1 cellular context compared by ENCODE assay signal in genomic region chr17:7394452-7395191, GRCh38.
TF ChIP-seq lines count a peak whose summit lies in the region.

Gene PLSCR3 (minus strand): TSS chr17:7394525. CDS start chr17:7394110, 415 bp downstream.

TF ChIP-seq in HepG2, 621 proteins besides CTCF, POLR2A, EP300 and RAD21 (continued from another document and continues in another):
- no peak for TF ChIP-seq NFAT5 (CRISPR knock-in tag; IDR thresholded peaks at IDR 0.05)
- no peak for TF ChIP-seq TBP (CRISPR knock-in tag; IDR thresholded peaks at IDR 0.05)
- TF ChIP-seq ONECUT2 (CRISPR knock-in tag; IDR thresholded peaks at IDR 0.05): no peak
- TF ChIP-seq ZNF572 (CRISPR knock-in tag; IDR thresholded peaks at IDR 0.05): peak; percentile 74; the same call in 1 of the 2 replicates
- TF ChIP-seq CBFB (CRISPR knock-in tag; IDR thresholded peaks at IDR 0.05): 0 out of 2 replicates have a peak, but pooled peaks have one; percentile 25
- TF ChIP-seq RFX1 (IDR thresholded peaks at IDR 0.05): no peak
- no peak for TF ChIP-seq ZNF383 (CRISPR knock-in tag; IDR thresholded peaks at IDR 0.05; ENCODE audit: borderline replicate concordance)
- peak; percentile 84 for TF ChIP-seq GABPB1 (CRISPR knock-in tag; IDR thresholded peaks at IDR 0.05)
- no peak for TF ChIP-seq FLYWCH1 (CRISPR knock-in tag; IDR thresholded peaks at IDR 0.05)
- no peak for TF ChIP-seq ZNF484 (CRISPR knock-in tag; IDR thresholded peaks at IDR 0.05; ENCODE audit: borderline replicate concordance, low read depth)
- TF ChIP-seq ZNF784 (CRISPR knock-in tag; IDR thresholded peaks at IDR 0.05; ENCODE audit: borderline replicate concordance): peak; percentile 58; the same call in 1 of the 2 replicates
- TF ChIP-seq CHCHD3 (CRISPR knock-in tag; IDR thresholded peaks at IDR 0.05): no peak; the same call in 1 of the 2 replicates
- TF ChIP-seq ZXDC (CRISPR knock-in tag; IDR thresholded peaks at IDR 0.05): peak; percentile 67; the same call in 1 of the 2 replicates
- TF ChIP-seq CEBPB (IDR thresholded peaks at IDR 0.05; ENCODE audit: borderline replicate concordance, low read depth, low read length): peak; percentile 6; the same call in 1 of the 2 replicates
- no peak for TF ChIP-seq GATA4 (IDR thresholded peaks at IDR 0.05; ENCODE audit: borderline replicate concordance, low read depth)
- peak; percentile 73; the same call in 1 of the 2 replicates for TF ChIP-seq ZNF547 (CRISPR knock-in tag; IDR thresholded peaks at IDR 0.05)
- TF ChIP-seq GLI4 (CRISPR knock-in tag; IDR thresholded peaks at IDR 0.05; ENCODE audit: borderline replicate concordance): no peak
- TF ChIP-seq TMF1 (CRISPR knock-in tag; IDR thresholded peaks at IDR 0.05; ENCODE audit: low read depth): peak; percentile 68
- TF ChIP-seq NFE2 (CRISPR knock-in tag; IDR thresholded peaks at IDR 0.05): no peak
- TF ChIP-seq SNAI1 (CRISPR knock-in tag; IDR thresholded peaks at IDR 0.05; ENCODE audit: borderline replicate concordance): no peak
- TF ChIP-seq ARNT2 (CRISPR knock-in tag; IDR thresholded peaks at IDR 0.05; ENCODE audit: low read depth): peak; percentile 85
- TF ChIP-seq ZNF276 (CRISPR knock-in tag; IDR thresholded peaks at IDR 0.05; ENCODE audit: low read depth): no peak
- peak; percentile 37; the same call in 1 of the 2 replicates for TF ChIP-seq THRA (CRISPR knock-in tag; IDR thresholded peaks at IDR 0.05; ENCODE audit: borderline replicate concordance)
- TF ChIP-seq GRHL1 (CRISPR knock-in tag; conservative IDR thresholded peaks at IDR 0.05): no peak
- TF ChIP-seq NFKB2 (CRISPR knock-in tag; IDR thresholded peaks at IDR 0.05; ENCODE audit: borderline replicate concordance): peak; percentile 74; the same call in 1 of the 2 replicates
- TF ChIP-seq KLF11 (CRISPR knock-in tag; IDR thresholded peaks at IDR 0.05): no peak
- TF ChIP-seq HMGA1 (CRISPR knock-in tag; conservative IDR thresholded peaks at IDR 0.05): no peak
- no peak for TF ChIP-seq ZBTB3 (CRISPR knock-in tag; IDR thresholded peaks at IDR 0.05; ENCODE audit: borderline replicate concordance, low read depth)
- no peak for TF ChIP-seq ZNF317 (CRISPR knock-in tag; IDR thresholded peaks at IDR 0.05)
- no peak; the same call in 1 of the 2 replicates for TF ChIP-seq ZNF605 (CRISPR knock-in tag; IDR thresholded peaks at IDR 0.05)
- TF ChIP-seq ZSCAN21 (CRISPR knock-in tag; IDR thresholded peaks at IDR 0.05; ENCODE audit: borderline replicate concordance): no peak
- no peak for TF ChIP-seq ZMAT3 (CRISPR knock-in tag; conservative IDR thresholded peaks at IDR 0.05)
- no peak for TF ChIP-seq ZNF746 (CRISPR knock-in tag; IDR thresholded peaks at IDR 0.05)
- TF ChIP-seq ZBTB37 (CRISPR knock-in tag; IDR thresholded peaks at IDR 0.05): no peak
- TF ChIP-seq NFE2L1 (CRISPR knock-in tag; IDR thresholded peaks at IDR 0.05; ENCODE audit: borderline replicate concordance): peak; percentile 42; the same call in 1 of the 2 replicates
- no peak for TF ChIP-seq ZNF20 (CRISPR knock-in tag; IDR thresholded peaks at IDR 0.05)
- no peak; the same call in 1 of the 2 replicates for TF ChIP-seq EEA1 (CRISPR knock-in tag; IDR thresholded peaks at IDR 0.05; ENCODE audit: borderline replicate concordance)
- TF ChIP-seq TCF12 (IDR thresholded peaks at IDR 0.05): no peak
- no peak for TF ChIP-seq TCF12 (CRISPR knock-in tag; IDR thresholded peaks at IDR 0.05)
- peak; percentile 56 for TF ChIP-seq SNAPC2 (CRISPR knock-in tag; IDR thresholded peaks at IDR 0.05)
- 0 out of 2 replicates have a peak, but pooled peaks have one; percentile 33 for TF ChIP-seq TARDBP (CRISPR knock-in tag; IDR thresholded peaks at IDR 0.05)
- peak; percentile 34 for TF ChIP-seq MYPOP (CRISPR knock-in tag; IDR thresholded peaks at IDR 0.05)
- no peak for TF ChIP-seq ZNF740 (CRISPR knock-in tag; IDR thresholded peaks at IDR 0.05)
- TF ChIP-seq THAP9 (CRISPR knock-in tag; IDR thresholded peaks at IDR 0.05; ENCODE audit: borderline replicate concordance): peak; percentile 47; the same call in 1 of the 2 replicates
